ENCODE assay signal across 27 cellular contexts in genomic region chr2:195683174-195683573, GRCh38. TPM values are rescaled to one million over a fixed set of nuclear protein-coding genes. Genes with fewer than 3 reads are reported as not detected.
DNase-seq lines count a peak whose midpoint lies in the region; ATAC-seq, FAIRE-seq and TF ChIP-seq lines count a peak whose summit lies in the region.
"Had no signal": no experiment of that assay in that cellular context is flagged by ENCODE, and none has a peak within 500 bp of the region (broad histone marks: within the 10 kb centered on the region; RNA-seq: fewer than 3 reads in every experiment).

No MANE protein-coding gene starts in this region.

- no peak overlapping the region for H2AFZ ChIP-seq in mesenchymal stem cell (ENCODE audit: low read depth, low read length)

- ATAC-seq in HG02678 (IDR thresholded peaks at IDR 0.05; ENCODE audit: unreplicated experiment) (no peak), GM18858 (IDR thresholded peaks at IDR 0.05; ENCODE audit: unreplicated experiment) (no peak), HG02885 (IDR thresholded peaks at IDR 0.05; ENCODE audit: poor library complexity, unreplicated experiment) (no peak), GM21515 (IDR thresholded peaks at IDR 0.05; ENCODE audit: unreplicated experiment) (no peak)
- ATAC-seq: stimulated activated naive CD8-positive, alpha-beta T cell treated with anti-CD3 and anti-CD28 coated beads, Interleukin-15, Interleukin-2, amounts not matched to agents 100 U/mL and 50 U/mL, for 24 hours had no signal

- peaks cover 11% of the 10 kb centered on the region for H3K79me1 ChIP-seq in mesenchymal stem cell (replicated peaks; ENCODE audit: low read length, poor library complexity, severe bottlenecking)

- no peak overlapping the region for H3K14ac ChIP-seq in mesenchymal stem cell (ENCODE audit: low read length in 2 of 2)

- H4K8ac ChIP-seq in mesenchymal stem cell (ENCODE audit: low read length) = no peak overlapping the region

- H4K91ac ChIP-seq in mesenchymal stem cell (ENCODE audit: low read length) = no peak overlapping the region

- no peak overlapping the region for H2BK5ac ChIP-seq in mesenchymal stem cell (ENCODE audit: low read depth, low read length, poor library complexity, severe bottlenecking)

- FAIRE-seq in bronchial epithelial cell (lab: Jason Lieb, UNC) = no peak

- no peak overlapping the region for H2AK5ac ChIP-seq in mesenchymal stem cell (ENCODE audit: low read length, severe bottlenecking)

- H3K36me3 ChIP-seq in bronchial epithelial cell (ENCODE audit: control insufficient read depth, insufficient read depth, low read length) (no peaks in the 10 kb centered on the region), mesenchymal stem cell (ENCODE audit: control insufficient read depth in 1 of 2, insufficient read depth in 2 of 2, low read depth in 1 of 2, low read length in 2 of 2) (peaks cover 3 to 29% of the 10 kb centered on the region in 2 experiments)
- H3K36me3 ChIP-seq: Peyer's patch, thyroid gland had no signal

- no peak overlapping the region for H3K9ac ChIP-seq in mesenchymal stem cell (ENCODE audit: low read length)

- 89% methylated on average over 2 of the region's 3 CpGs for WGBS in mesenchymal stem cell

- H3K23ac ChIP-seq in mesenchymal stem cell (ENCODE audit: low read length in 2 of 2) = no peak overlapping the region

- no peak for TF ChIP-seq CTCF in bronchial epithelial cell (IDR thresholded peaks at IDR 0.05; ENCODE audit: insufficient read depth, low read length, severe bottlenecking)

- no peak overlapping the region for H2BK15ac ChIP-seq in mesenchymal stem cell (ENCODE audit: low read depth, poor library complexity, severe bottlenecking)

- H3K4me3 ChIP-seq in bronchial epithelial cell (ENCODE audit: low read depth, low read length) (no peak overlapping the region), mesenchymal stem cell (ENCODE audit: insufficient read depth in 1 of 2, low read depth in 1 of 2, low read length in 2 of 2) (no peak overlapping the region)
- H3K4me3 ChIP-seq: cardiac muscle cell, lung, Peyer's patch, spleen, thyroid gland had no signal

- H3K4me1 ChIP-seq in mesenchymal stem cell (ENCODE audit: control insufficient read depth, insufficient read depth, low read depth, low read length) = no peaks in the 10 kb centered on the region
- H3K4me1 ChIP-seq: Peyer's patch had no signal

- H3K27ac ChIP-seq in mesenchymal stem cell (ENCODE audit: low read length, poor library complexity, severe bottlenecking) = no peak overlapping the region
- H3K27ac ChIP-seq: cardiac muscle cell, Peyer's patch, spleen, thyroid gland had no signal

- H2BK12ac ChIP-seq in mesenchymal stem cell (ENCODE audit: low read length in 2 of 2) = no peak overlapping the region

- no peak overlapping the region for H2BK120ac ChIP-seq in mesenchymal stem cell (ENCODE audit: low read depth, low read length)

- peak; percentile 74 for DNase-seq in EL
- peak; percentile 58 for DNase-seq in M059J (ENCODE audit: low read depth)
- peak; percentile 46 for DNase-seq in bronchial epithelial cell (ENCODE audit: low read depth)
- DNase-seq in mesenchymal stem cell = peak; percentile 21
- DNase-seq: activated CD4-positive, alpha-beta memory T cell treated with anti-CD3 and anti-CD28 coated beads, Interleukin-2, amount 10 ng/mL, durations not matched to agents 7 days and 5 days; activated gamma-delta T cell; activated T-cell treated with anti-CD3 and anti-CD28 coated beads for 4 hours; CD4-positive, CD25-positive, alpha-beta regulatory T cell; DMS153; Kasumi-1; kidney; NCI-H1105 treated with DMSO at 0.1 percent for 48 hours; NCI-H510A; NK-92 treated with Interleukin-12 subunit alpha and Interleukin-12 subunit beta, amount 100 ng/mL, for 24 hours; nucleus accumbens; Peyer's patch; retina; spleen; stimulated activated CD4-positive, alpha-beta T cell treated with anti-CD3 and anti-CD28 coated beads, Interleukin-4, amount 100 ng/mL, for 1 hour; stimulated activated naive CD8-positive, alpha-beta T cell treated with anti-CD3 and anti-CD28 coated beads, Interleukin-15, Interleukin-2, amounts not matched to agents 100 U/mL and 50 U/mL, for 24 hours; thyroid gland had no signal

- no peak overlapping the region for H3K18ac ChIP-seq in mesenchymal stem cell (ENCODE audit: low read depth in 1 of 2, low read length in 2 of 2)

- no peaks in the 10 kb centered on the region for H3K9me3 ChIP-seq in mesenchymal stem cell (ENCODE audit: control insufficient read depth, low read length)
- H3K9me3 ChIP-seq: Peyer's patch, spleen, thyroid gland had no signal

- no peak overlapping the region for H3K4ac ChIP-seq in mesenchymal stem cell (ENCODE audit: low read depth in 1 of 2, low read length in 2 of 2)

- H3K27me3 ChIP-seq in bronchial epithelial cell (ENCODE audit: control insufficient read depth, insufficient read depth, low read length) (no peaks in the 10 kb centered on the region), mesenchymal stem cell (ENCODE audit: control insufficient read depth in 1 of 2, insufficient read depth in 1 of 2, low read length in 2 of 2) (no peaks in the 10 kb centered on the region)
- H3K27me3 ChIP-seq: cardiac muscle cell, Peyer's patch, spleen, thyroid gland had no signal

- H3K4me2 ChIP-seq in mesenchymal stem cell (ENCODE audit: low read length, poor library complexity, severe bottlenecking) = no peak overlapping the region

RNA-seq across cellular contexts. Expression of gene SLC39A10, which starts 26.1 kb away (rescaled TPM):
- 18.3 and 25.3 TPM in 2 replicates for total RNA-seq in M059J (2014; rRNA removed; shearing (Covaris generic))
- total RNA-seq in bronchial epithelial cell = 5.0 and 13.4 TPM in 2 replicates
- polyA plus RNA-seq in mesenchymal stem cell (2013, experiment 1 of 2) = 21.0 TPM
- polyA plus RNA-seq in mesenchymal stem cell (2013, experiment 2 of 2) = 20.8 TPM

Comparison
In these comparisons a context has a peak if more than half of its experiments do, and no peak if none do; other contexts are left out.
1. DNase-seq: peak in every context shown above with its lines; median percentile 74 in EL; 58 in M059J; 46 in bronchial epithelial cell; 21 in mesenchymal stem cell.